In the genomic region with DNA sequence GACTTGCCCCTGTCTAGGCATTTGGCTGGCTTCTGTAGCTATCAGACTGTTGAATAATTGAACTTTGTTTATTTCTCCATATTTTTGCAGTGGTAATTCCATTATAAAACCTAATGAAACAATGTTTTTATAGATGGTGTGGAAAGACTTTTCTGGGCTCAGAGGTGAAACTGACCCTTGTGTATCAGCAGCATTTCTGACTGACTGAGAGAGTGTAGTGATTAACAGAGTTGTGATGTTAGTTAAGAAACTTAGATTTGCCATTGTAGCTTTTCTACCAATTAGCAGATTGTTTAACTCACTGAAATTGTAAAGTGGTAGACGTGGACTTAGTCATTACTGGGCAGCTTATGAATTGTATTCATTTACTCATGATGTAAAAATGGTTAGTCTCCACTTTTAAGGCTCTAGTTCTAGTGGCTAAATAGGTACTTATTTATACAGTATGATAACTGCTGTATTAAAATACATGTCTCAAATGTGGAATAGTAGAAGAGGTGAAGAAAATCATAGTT, we compare ENCODE assay signal across 20 cellular contexts. TPM values are rescaled to one million over a fixed set of nuclear protein-coding genes. Genes with fewer than 3 reads are reported as not detected.
DNase-seq lines count a peak whose midpoint lies in the region; ATAC-seq, FAIRE-seq and TF ChIP-seq lines count a peak whose summit lies in the region.
"Had no signal": no experiment of that assay in that cellular context is flagged by ENCODE, and none has a peak within 500 bp of the region (broad histone marks: within the 10 kb centered on the region; RNA-seq: fewer than 3 reads in every experiment).

A gene with protein sequence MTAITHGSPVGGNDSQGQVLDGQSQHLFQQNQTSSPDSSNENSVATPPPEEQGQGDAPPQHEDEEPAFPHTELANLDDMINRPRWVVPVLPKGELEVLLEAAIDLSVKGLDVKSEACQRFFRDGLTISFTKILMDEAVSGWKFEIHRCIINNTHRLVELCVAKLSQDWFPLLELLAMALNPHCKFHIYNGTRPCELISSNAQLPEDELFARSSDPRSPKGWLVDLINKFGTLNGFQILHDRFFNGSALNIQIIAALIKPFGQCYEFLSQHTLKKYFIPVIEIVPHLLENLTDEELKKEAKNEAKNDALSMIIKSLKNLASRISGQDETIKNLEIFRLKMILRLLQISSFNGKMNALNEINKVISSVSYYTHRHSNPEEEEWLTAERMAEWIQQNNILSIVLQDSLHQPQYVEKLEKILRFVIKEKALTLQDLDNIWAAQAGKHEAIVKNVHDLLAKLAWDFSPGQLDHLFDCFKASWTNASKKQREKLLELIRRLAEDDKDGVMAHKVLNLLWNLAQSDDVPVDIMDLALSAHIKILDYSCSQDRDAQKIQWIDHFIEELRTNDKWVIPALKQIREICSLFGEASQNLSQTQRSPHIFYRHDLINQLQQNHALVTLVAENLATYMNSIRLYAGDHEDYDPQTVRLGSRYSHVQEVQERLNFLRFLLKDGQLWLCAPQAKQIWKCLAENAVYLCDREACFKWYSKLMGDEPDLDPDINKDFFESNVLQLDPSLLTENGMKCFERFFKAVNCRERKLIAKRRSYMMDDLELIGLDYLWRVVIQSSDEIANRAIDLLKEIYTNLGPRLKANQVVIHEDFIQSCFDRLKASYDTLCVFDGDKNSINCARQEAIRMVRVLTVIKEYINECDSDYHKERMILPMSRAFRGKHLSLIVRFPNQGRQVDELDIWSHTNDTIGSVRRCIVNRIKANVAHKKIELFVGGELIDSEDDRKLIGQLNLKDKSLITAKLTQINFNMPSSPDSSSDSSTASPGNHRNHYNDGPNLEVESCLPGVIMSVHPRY (N-terminal part only) (plus strand): TSS at position 51 of the 515 bp plus-strand sequence. CDS start 8,217 bp downstream, outside the sequence.

- no peak within 1 kb of the TSS for H3K23ac ChIP-seq in mesendoderm (ENCODE audit: low read length)

- no peak within 1 kb of the TSS for H3K4ac ChIP-seq in mesendoderm (ENCODE audit: low read depth, low read length)

- ATAC-seq in activated CD8-positive, alpha-beta T cell treated with anti-CD3 and anti-CD28 coated beads, Interleukin-2, amount 10 ng/mL, durations not matched to agents 7 days and 5 days = no peak
- ATAC-seq in sciatic nerve (no peak), HG03442 (IDR thresholded peaks at IDR 0.05; ENCODE audit: unreplicated experiment) (no peak)
- ATAC-seq: activated CD4-positive, CD25-positive, alpha-beta regulatory T cell treated with anti-CD3 and anti-CD28 coated beads, Interleukin-2, amount 50 U/mL, for 24 hours; K562; naive thymus-derived CD8-positive, alpha-beta T cell; PC-3 had no signal

- no peak within 1 kb of the TSS for H4K5ac ChIP-seq in mesendoderm (ENCODE audit: low read length)

- H3K27me3 ChIP-seq in AG04450 (ENCODE audit: control insufficient read depth, insufficient read depth, low read length) = no peaks in the 10 kb centered on the region
- no peaks in the 10 kb centered on the region for H3K27me3 ChIP-seq in mesendoderm (ENCODE audit: insufficient read depth, low read length, poor library complexity)
- H3K27me3 ChIP-seq: sigmoid colon, uterus had no signal

- no peak within 1 kb of the TSS for H3K4me2 ChIP-seq in mesendoderm (ENCODE audit: low read length)

- H3K36me3 Mint-ChIP-seq in activated CD8-positive, alpha-beta T cell treated with anti-CD3 and anti-CD28 coated beads, Interleukin-2, amount 10 ng/mL, durations not matched to agents 7 days and 5 days (ENCODE audit: low read depth) = peaks cover 64% of the 10 kb centered on the region

- no peak for FAIRE-seq in GM12891 (lab: Jason Lieb, UNC)
- FAIRE-seq: endometrium, K562 had no signal

- H3K27ac Mint-ChIP-seq in activated CD8-positive, alpha-beta T cell treated with anti-CD3 and anti-CD28 coated beads, Interleukin-2, amount 10 ng/mL, durations not matched to agents 7 days and 5 days = no peak within 1 kb of the TSS

- no peak within 1 kb of the TSS for H2AK5ac ChIP-seq in mesendoderm (ENCODE audit: low read length)

- POLR2A ChIA-PET in AG04450 (lab: Yijun Ruan, JAX) = no interaction called here
- POLR2A ChIA-PET in activated CD8-positive, alpha-beta T cell treated with anti-CD3 and anti-CD28 coated beads, Interleukin-2, amount 10 ng/mL, durations not matched to agents 7 days and 5 days (lab: Charles Lee) = no interaction called here

- H3K9me3 ChIP-seq in AG04450 (ENCODE audit: control insufficient read depth, insufficient read depth, low read length) = peaks cover 14% of the 10 kb centered on the region
- H3K9me3 ChIP-seq: uterus had no signal

- H3K18ac ChIP-seq in mesendoderm (ENCODE audit: low read length) = no peak within 1 kb of the TSS

- intact Hi-C loops in sciatic nerve (cut with DNase I) = no loop called here

- no peak within 1 kb of the TSS for H4K8ac ChIP-seq in mesendoderm (ENCODE audit: low read depth, low read length)

- no peaks in the 10 kb centered on the region for H3K79me1 ChIP-seq in mesendoderm (ENCODE audit: low read length)

- H3K4me3 ChIP-seq in AG04450 (ENCODE audit: low read depth, low read length) (no peak within 1 kb of the TSS), mesendoderm (ENCODE audit: low read length) (no peak within 1 kb of the TSS)
- H3K4me3 ChIP-seq: K562, sigmoid colon, uterus had no signal

- H3K9ac ChIP-seq in mesendoderm (ENCODE audit: low read length) = no peak within 1 kb of the TSS

- H3K27me3 Mint-ChIP-seq in activated CD8-positive, alpha-beta T cell treated with anti-CD3 and anti-CD28 coated beads, Interleukin-2, amount 10 ng/mL, durations not matched to agents 7 days and 5 days (ENCODE audit: low read depth) = no peaks in the 10 kb centered on the region
- H3K27me3 Mint-ChIP-seq: naive thymus-derived CD8-positive, alpha-beta T cell had no signal

- DNase-seq in AG04450 (ENCODE audit: low read depth, low spot score) = no peak
- DNase-seq in EH (ENCODE audit: low read depth) = peak; percentile 52
- no peak for DNase-seq in activated CD8-positive, alpha-beta T cell treated with anti-CD3 and anti-CD28 coated beads, Interleukin-2, amount 10 ng/mL, durations not matched to agents 7 days and 5 days
- DNase-seq in mesendoderm = no peak
- no peak for DNase-seq in sciatic nerve (ENCODE audit: low spot score)
- DNase-seq in GM12891 (ENCODE audit: insufficient read length, low spot score) = no peak
- DNase-seq: activated gamma-delta T cell; caudate nucleus; naive thymus-derived CD8-positive, alpha-beta T cell; NCI-H1436; NCI-H510A; PC-3; sigmoid colon; stimulated activated naive CD4-positive, alpha-beta T cell; SW 1271; uterus had no signal

- no CpG with 5 or more reads among the region's 1 CpG for WGBS in mesendoderm (ENCODE audit: extremely low coverage, insufficient coverage, low lambda C conversion rate)

- H3K4me3 Mint-ChIP-seq in activated CD8-positive, alpha-beta T cell treated with anti-CD3 and anti-CD28 coated beads, Interleukin-2, amount 10 ng/mL, durations not matched to agents 7 days and 5 days = no peak within 1 kb of the TSS

- no peak for TF ChIP-seq CTCF in AG04450 (IDR thresholded peaks at IDR 0.05; ENCODE audit: low read depth, low read length)

- no peaks in the 10 kb centered on the region for H3K36me3 ChIP-seq in mesendoderm (ENCODE audit: control insufficient read depth, insufficient read depth, low read length)
- H3K36me3 ChIP-seq: uterus had no signal

- H3K4me1 ChIP-seq in mesendoderm (ENCODE audit: control insufficient read depth, low read depth, low read length) = no peaks in the 10 kb centered on the region
- H3K4me1 ChIP-seq: sigmoid colon, uterus had no signal

- H3K79me2 ChIP-seq in mesendoderm (ENCODE audit: control insufficient read depth, insufficient read depth, low read length) = no peaks in the 10 kb centered on the region

- H2BK15ac ChIP-seq in mesendoderm (replicated peaks; ENCODE audit: low read depth) = no peak within 1 kb of the TSS

- no peak within 1 kb of the TSS for H3K56ac ChIP-seq in mesendoderm (ENCODE audit: low read length)

- H2BK120ac ChIP-seq in mesendoderm (ENCODE audit: low read depth, low read length) = no peak within 1 kb of the TSS

- peak within 1 kb of the TSS; percentile 21 for H3K27ac ChIP-seq in AG04450 (ENCODE audit: low read depth, low read length)
- peak within 1 kb of the TSS; percentile 36 for H3K27ac ChIP-seq in mesendoderm (ENCODE audit: low read depth, low read length)
- H3K27ac ChIP-seq: sigmoid colon, uterus had no signal

- H3K9me3 Mint-ChIP-seq in activated CD8-positive, alpha-beta T cell treated with anti-CD3 and anti-CD28 coated beads, Interleukin-2, amount 10 ng/mL, durations not matched to agents 7 days and 5 days (ENCODE audit: insufficient read depth) = no peaks in the 10 kb centered on the region

- CTCF ChIA-PET in AG04450 (lab: Charles Lee) = interaction anchor here (1.4 kb wide), 1 partner anchor 9 kb away, joined by 6 read pairs; no protein-coding TSS in a partner anchor
- CTCF ChIA-PET in activated CD8-positive, alpha-beta T cell treated with anti-CD3 and anti-CD28 coated beads, Interleukin-2, amount 10 ng/mL, durations not matched to agents 7 days and 5 days (lab: Charles Lee) = no interaction called here

- H3K4me1 Mint-ChIP-seq in activated CD8-positive, alpha-beta T cell treated with anti-CD3 and anti-CD28 coated beads, Interleukin-2, amount 10 ng/mL, durations not matched to agents 7 days and 5 days (ENCODE audit: low read depth) = no peaks in the 10 kb centered on the region

- no peak within 1 kb of the TSS for H2BK5ac ChIP-seq in mesendoderm (ENCODE audit: low read length)

- TF ChIP-seq POLR2A in GM12891 (IDR thresholded peaks at IDR 0.05; ENCODE audit: low read depth, low read length) = no peak

TF ChIP-seq in GM12891, 5 proteins besides CTCF, POLR2A, EP300 and RAD21:
- TF ChIP-seq POLR2AphosphoS5 (IDR thresholded peaks at IDR 0.05; ENCODE audit: low read depth, low read length) (no peak), TAF1 (IDR thresholded peaks at IDR 0.05; ENCODE audit: low read depth, low read length) (no peak), PAX5 (IDR thresholded peaks at IDR 0.05; ENCODE audit: insufficient read depth, low read length, severe bottlenecking) (no peak), POU2F2 (IDR thresholded peaks at IDR 0.05; ENCODE audit: low read depth, low read length) (no peak), SPI1 (IDR thresholded peaks at IDR 0.05; ENCODE audit: low read depth, low read length) (no peak)

RNA-seq across cellular contexts. Expression of the gene that starts here (rescaled TPM):
- polyA plus RNA-seq in AG04450 (2011; rRNA removed) = 38.8 and 51.8 TPM in 2 replicates
- polyA minus RNA-seq in AG04450 (2011; rRNA and poly(A)+ RNA removed) = 48.8 and 60.5 TPM in 2 replicates
- total RNA-seq in activated CD8-positive, alpha-beta T cell treated with anti-CD3 and anti-CD28 coated beads, Interleukin-2, amount 10 ng/mL, durations not matched to agents 7 days and 5 days = 10 to 100 TPM; 18.7 to 19.4 TPM
- 13.2 TPM for polyA plus RNA-seq in mesendoderm (2013, experiment 1 of 2)
- polyA plus RNA-seq in mesendoderm (2013, experiment 2 of 2) = 14.5 TPM
- not detected for total RNA-seq in sciatic nerve
- 10.6 TPM for polyA plus RNA-seq in GM12891 (2012; ENCODE audit: low read depth, missing spikeins)
- total RNA-seq: PC-3, uterus had no signal
- polyA plus RNA-seq: K562; naive thymus-derived CD8-positive, alpha-beta T cell had no signal
